In the genomic region with DNA sequence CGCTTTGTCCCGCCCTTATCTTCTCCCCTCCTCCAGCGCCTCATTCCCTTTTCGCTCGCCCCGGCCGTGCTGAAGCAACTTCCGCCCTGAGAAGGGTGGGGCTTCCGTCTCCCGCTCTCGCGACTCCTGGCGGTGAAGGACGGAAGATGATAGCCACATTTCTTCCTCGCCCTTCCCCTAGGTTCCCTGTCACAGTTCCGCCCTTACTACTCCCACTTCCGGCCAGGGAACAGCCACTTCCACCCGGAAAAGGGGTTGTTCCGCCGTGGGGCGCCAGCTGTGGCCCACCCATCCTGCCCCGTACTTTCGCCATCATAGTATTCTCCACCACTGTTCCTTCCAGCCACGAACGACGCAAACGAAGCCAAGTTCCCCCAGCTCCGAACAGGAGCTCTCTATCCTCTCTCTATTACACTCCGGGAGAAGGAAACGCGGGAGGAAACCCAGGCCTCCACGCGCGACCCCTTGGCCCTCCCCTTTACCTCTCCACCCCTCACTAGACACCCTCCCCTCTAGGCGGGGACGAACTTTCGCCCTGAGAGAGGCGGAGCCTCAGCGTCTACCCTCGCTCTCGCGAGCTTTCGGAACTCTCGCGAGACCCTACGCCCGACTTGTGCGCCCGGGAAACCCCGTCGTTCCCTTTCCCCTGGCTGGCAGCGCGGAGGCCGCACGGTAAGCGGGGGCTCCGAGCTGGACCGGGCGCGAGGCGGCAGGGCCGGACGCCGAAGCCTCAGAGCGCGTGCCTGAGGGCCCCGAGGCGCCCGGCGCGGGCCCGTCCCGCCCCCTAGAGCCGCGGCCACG, we compare ENCODE assay signal across 1 cellular context.
TF ChIP-seq lines count a peak whose summit lies in the region.

A gene (plus strand): TSS at position 638 of the 801 bp plus-strand sequence. CDS start 520 bp downstream, outside the sequence.

TF ChIP-seq in H1, 55 proteins besides CTCF, POLR2A, EP300 and RAD21:
- TF ChIP-seq POLR2AphosphoS5 (IDR thresholded peaks at IDR 0.05; ENCODE audit: low read depth, low read length), result peak; percentile 96
- TF ChIP-seq SAP30 (IDR thresholded peaks at IDR 0.05; ENCODE audit: insufficient read depth, insufficient replicate concordance, low read length), result peak; percentile 50
- no peak for TF ChIP-seq JUN (IDR thresholded peaks at IDR 0.05; ENCODE audit: low read depth, low read length)
- no peak for TF ChIP-seq NANOG (IDR thresholded peaks at IDR 0.05; ENCODE audit: insufficient read depth, low read depth, low read length, poor library complexity, severe bottlenecking)
- no peak for TF ChIP-seq MAFK (IDR thresholded peaks at IDR 0.05; ENCODE audit: low read depth, low read length)
- no peak for TF ChIP-seq CBX5 (IDR thresholded peaks at IDR 0.05; ENCODE audit: low read depth, low read length)
- TF ChIP-seq RXRA (IDR thresholded peaks at IDR 0.05; ENCODE audit: insufficient read depth, low read depth, low read length), result no peak
- TF ChIP-seq EGR1 (IDR thresholded peaks at IDR 0.05; ENCODE audit: borderline replicate concordance, low read depth, low read length), result peak; percentile 98
- TF ChIP-seq CHD2 (IDR thresholded peaks at IDR 0.05; ENCODE audit: low read length), result peak; percentile 100
- TF ChIP-seq BCL11A (IDR thresholded peaks at IDR 0.05; ENCODE audit: low read depth in 2 of 2, low read length in 2 of 2), result no peak
- TF ChIP-seq CBX8 (IDR thresholded peaks at IDR 0.05; ENCODE audit: borderline replicate concordance, low read depth, low read length), result no peak
- peak; percentile 99 for TF ChIP-seq TAF7 (optimal IDR thresholded peaks at IDR 0.05; ENCODE audit: borderline replicate concordance, low read depth, low read length)
- TF ChIP-seq SIN3A (conservative IDR thresholded peaks at IDR 0.05 in 1 of 2, IDR thresholded peaks at IDR 0.05 in 1 of 2; ENCODE audit: low read depth in 1 of 2, low read length in 2 of 2), result peak; percentile 70 to 71
- no peak for TF ChIP-seq SRF (IDR thresholded peaks at IDR 0.05; ENCODE audit: low read depth, low read length)
- TF ChIP-seq BRCA1 (IDR thresholded peaks at IDR 0.05; ENCODE audit: low read depth, low read length), result peak; percentile 99
- TF ChIP-seq, protein P1, sequence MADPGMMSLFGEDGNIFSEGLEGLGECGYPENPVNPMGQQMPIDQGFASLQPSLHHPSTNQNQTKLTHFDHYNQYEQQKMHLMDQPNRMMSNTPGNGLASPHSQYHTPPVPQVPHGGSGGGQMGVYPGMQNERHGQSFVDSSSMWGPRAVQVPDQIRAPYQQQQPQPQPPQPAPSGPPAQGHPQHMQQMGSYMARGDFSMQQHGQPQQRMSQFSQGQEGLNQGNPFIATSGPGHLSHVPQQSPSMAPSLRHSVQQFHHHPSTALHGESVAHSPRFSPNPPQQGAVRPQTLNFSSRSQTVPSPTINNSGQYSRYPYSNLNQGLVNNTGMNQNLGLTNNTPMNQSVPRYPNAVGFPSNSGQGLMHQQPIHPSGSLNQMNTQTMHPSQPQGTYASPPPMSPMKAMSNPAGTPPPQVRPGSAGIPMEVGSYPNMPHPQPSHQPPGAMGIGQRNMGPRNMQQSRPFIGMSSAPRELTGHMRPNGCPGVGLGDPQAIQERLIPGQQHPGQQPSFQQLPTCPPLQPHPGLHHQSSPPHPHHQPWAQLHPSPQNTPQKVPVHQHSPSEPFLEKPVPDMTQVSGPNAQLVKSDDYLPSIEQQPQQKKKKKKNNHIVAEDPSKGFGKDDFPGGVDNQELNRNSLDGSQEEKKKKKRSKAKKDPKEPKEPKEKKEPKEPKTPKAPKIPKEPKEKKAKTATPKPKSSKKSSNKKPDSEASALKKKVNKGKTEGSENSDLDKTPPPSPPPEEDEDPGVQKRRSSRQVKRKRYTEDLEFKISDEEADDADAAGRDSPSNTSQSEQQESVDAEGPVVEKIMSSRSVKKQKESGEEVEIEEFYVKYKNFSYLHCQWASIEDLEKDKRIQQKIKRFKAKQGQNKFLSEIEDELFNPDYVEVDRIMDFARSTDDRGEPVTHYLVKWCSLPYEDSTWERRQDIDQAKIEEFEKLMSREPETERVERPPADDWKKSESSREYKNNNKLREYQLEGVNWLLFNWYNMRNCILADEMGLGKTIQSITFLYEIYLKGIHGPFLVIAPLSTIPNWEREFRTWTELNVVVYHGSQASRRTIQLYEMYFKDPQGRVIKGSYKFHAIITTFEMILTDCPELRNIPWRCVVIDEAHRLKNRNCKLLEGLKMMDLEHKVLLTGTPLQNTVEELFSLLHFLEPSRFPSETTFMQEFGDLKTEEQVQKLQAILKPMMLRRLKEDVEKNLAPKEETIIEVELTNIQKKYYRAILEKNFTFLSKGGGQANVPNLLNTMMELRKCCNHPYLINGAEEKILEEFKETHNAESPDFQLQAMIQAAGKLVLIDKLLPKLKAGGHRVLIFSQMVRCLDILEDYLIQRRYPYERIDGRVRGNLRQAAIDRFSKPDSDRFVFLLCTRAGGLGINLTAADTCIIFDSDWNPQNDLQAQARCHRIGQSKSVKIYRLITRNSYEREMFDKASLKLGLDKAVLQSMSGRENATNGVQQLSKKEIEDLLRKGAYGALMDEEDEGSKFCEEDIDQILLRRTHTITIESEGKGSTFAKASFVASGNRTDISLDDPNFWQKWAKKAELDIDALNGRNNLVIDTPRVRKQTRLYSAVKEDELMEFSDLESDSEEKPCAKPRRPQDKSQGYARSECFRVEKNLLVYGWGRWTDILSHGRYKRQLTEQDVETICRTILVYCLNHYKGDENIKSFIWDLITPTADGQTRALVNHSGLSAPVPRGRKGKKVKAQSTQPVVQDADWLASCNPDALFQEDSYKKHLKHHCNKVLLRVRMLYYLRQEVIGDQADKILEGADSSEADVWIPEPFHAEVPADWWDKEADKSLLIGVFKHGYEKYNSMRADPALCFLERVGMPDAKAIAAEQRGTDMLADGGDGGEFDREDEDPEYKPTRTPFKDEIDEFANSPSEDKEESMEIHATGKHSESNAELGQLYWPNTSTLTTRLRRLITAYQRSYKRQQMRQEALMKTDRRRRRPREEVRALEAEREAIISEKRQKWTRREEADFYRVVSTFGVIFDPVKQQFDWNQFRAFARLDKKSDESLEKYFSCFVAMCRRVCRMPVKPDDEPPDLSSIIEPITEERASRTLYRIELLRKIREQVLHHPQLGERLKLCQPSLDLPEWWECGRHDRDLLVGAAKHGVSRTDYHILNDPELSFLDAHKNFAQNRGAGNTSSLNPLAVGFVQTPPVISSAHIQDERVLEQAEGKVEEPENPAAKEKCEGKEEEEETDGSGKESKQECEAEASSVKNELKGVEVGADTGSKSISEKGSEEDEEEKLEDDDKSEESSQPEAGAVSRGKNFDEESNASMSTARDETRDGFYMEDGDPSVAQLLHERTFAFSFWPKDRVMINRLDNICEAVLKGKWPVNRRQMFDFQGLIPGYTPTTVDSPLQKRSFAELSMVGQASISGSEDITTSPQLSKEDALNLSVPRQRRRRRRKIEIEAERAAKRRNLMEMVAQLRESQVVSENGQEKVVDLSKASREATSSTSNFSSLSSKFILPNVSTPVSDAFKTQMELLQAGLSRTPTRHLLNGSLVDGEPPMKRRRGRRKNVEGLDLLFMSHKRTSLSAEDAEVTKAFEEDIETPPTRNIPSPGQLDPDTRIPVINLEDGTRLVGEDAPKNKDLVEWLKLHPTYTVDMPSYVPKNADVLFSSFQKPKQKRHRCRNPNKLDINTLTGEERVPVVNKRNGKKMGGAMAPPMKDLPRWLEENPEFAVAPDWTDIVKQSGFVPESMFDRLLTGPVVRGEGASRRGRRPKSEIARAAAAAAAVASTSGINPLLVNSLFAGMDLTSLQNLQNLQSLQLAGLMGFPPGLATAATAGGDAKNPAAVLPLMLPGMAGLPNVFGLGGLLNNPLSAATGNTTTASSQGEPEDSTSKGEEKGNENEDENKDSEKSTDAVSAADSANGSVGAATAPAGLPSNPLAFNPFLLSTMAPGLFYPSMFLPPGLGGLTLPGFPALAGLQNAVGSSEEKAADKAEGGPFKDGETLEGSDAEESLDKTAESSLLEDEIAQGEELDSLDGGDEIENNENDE (IDR thresholded peaks at IDR 0.05; ENCODE audit: insufficient replicate concordance, low read length), result no peak
- no peak for TF ChIP-seq TCF12 (IDR thresholded peaks at IDR 0.05; ENCODE audit: low read depth, low read length)
- no peak for TF ChIP-seq ZNF274 (IDR thresholded peaks at IDR 0.05; ENCODE audit: borderline replicate concordance, extremely low read depth, low read length)
- peak; percentile 91 for TF ChIP-seq GTF2F1 (IDR thresholded peaks at IDR 0.05; ENCODE audit: borderline replicate concordance, low read depth, low read length)
- no peak for TF ChIP-seq CHD1 (IDR thresholded peaks at IDR 0.05; ENCODE audit: low read depth, low read length)
- TF ChIP-seq KDM5A (IDR thresholded peaks at IDR 0.05; ENCODE audit: low read length), result no peak; the same call in 1 of the 2 replicates
- no peak; the same call in 1 of the 2 replicates for TF ChIP-seq NRF1 (IDR thresholded peaks at IDR 0.05; ENCODE audit: low read depth, low read length)
- peak; percentile 88 for TF ChIP-seq ASH2L (IDR thresholded peaks at IDR 0.05; ENCODE audit: low read length)
- no peak for TF ChIP-seq JUND (IDR thresholded peaks at IDR 0.05; ENCODE audit: low read length)
- peak; percentile 86 to 94 for TF ChIP-seq HDAC2 (IDR thresholded peaks at IDR 0.05; ENCODE audit: borderline replicate concordance in 1 of 2, low read depth in 2 of 2, low read length in 2 of 2)
- no peak for TF ChIP-seq RFX5 (IDR thresholded peaks at IDR 0.05; ENCODE audit: borderline replicate concordance, low read depth, low read length)
- TF ChIP-seq FOSL1 (IDR thresholded peaks at IDR 0.05; ENCODE audit: insufficient read depth, low read depth, low read length), result no peak
- TF ChIP-seq, protein P2, sequence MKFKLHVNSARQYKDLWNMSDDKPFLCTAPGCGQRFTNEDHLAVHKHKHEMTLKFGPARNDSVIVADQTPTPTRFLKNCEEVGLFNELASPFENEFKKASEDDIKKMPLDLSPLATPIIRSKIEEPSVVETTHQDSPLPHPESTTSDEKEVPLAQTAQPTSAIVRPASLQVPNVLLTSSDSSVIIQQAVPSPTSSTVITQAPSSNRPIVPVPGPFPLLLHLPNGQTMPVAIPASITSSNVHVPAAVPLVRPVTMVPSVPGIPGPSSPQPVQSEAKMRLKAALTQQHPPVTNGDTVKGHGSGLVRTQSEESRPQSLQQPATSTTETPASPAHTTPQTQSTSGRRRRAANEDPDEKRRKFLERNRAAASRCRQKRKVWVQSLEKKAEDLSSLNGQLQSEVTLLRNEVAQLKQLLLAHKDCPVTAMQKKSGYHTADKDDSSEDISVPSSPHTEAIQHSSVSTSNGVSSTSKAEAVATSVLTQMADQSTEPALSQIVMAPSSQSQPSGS (IDR thresholded peaks at IDR 0.05; ENCODE audit: low read length), result peak; percentile 93; the same call in 1 of the 2 replicates
- TF ChIP-seq GABPA (IDR thresholded peaks at IDR 0.05; ENCODE audit: borderline replicate concordance, insufficient read depth, low read length), result peak; percentile 77; the same call in 1 of the 2 replicates
- TF ChIP-seq SP1 (IDR thresholded peaks at IDR 0.05; ENCODE audit: low read depth, low read length), result peak; percentile 96
- TF ChIP-seq SP4 (IDR thresholded peaks at IDR 0.05; ENCODE audit: low read length), result peak; percentile 89; the same call in 1 of the 2 replicates
- peak; percentile 97 for TF ChIP-seq TBP (IDR thresholded peaks at IDR 0.05; ENCODE audit: low read depth, low read length)
- peak; percentile 43 for TF ChIP-seq KDM1A (IDR thresholded peaks at IDR 0.05; ENCODE audit: borderline replicate concordance, low read length)
- peak; percentile 91 for TF ChIP-seq BACH1 (IDR thresholded peaks at IDR 0.05; ENCODE audit: low read length)
- no peak for TF ChIP-seq RBBP5 (IDR thresholded peaks at IDR 0.05; ENCODE audit: borderline replicate concordance, low read depth, low read length)
- TF ChIP-seq TEAD4 (IDR thresholded peaks at IDR 0.05; ENCODE audit: low read depth, low read length), result no peak
- peak; percentile 89 for TF ChIP-seq CREB1 (IDR thresholded peaks at IDR 0.05)
- TF ChIP-seq, protein P3, sequence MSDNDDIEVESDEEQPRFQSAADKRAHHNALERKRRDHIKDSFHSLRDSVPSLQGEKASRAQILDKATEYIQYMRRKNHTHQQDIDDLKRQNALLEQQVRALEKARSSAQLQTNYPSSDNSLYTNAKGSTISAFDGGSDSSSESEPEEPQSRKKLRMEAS (IDR thresholded peaks at IDR 0.05), result peak; percentile 49
- TF ChIP-seq KDM4A (IDR thresholded peaks at IDR 0.05; ENCODE audit: low read depth, low read length, severe bottlenecking), result peak; percentile 99
- TF ChIP-seq SP2 (IDR thresholded peaks at IDR 0.05; ENCODE audit: low read length), result no peak
- TF ChIP-seq CTBP2 (IDR thresholded peaks at IDR 0.05; ENCODE audit: borderline replicate concordance, insufficient read depth, insufficient read length, low read length), result peak; percentile 78
- no peak for TF ChIP-seq POU5F1 (IDR thresholded peaks at IDR 0.05; ENCODE audit: low read depth, low read length)
- TF ChIP-seq SIRT6 (IDR thresholded peaks at IDR 0.05; ENCODE audit: low read length), result peak; percentile 97
- TF ChIP-seq, protein P4, sequence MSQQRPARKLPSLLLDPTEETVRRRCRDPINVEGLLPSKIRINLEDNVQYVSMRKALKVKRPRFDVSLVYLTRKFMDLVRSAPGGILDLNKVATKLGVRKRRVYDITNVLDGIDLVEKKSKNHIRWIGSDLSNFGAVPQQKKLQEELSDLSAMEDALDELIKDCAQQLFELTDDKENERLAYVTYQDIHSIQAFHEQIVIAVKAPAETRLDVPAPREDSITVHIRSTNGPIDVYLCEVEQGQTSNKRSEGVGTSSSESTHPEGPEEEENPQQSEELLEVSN (IDR thresholded peaks at IDR 0.05), result no peak
- peak; percentile 100 for TF ChIP-seq TAF1 (IDR thresholded peaks at IDR 0.05; ENCODE audit: low read depth, low read length)
- peak; percentile 59 for TF ChIP-seq CEBPB (IDR thresholded peaks at IDR 0.05; ENCODE audit: low read depth, low read length)
- TF ChIP-seq, protein P5, sequence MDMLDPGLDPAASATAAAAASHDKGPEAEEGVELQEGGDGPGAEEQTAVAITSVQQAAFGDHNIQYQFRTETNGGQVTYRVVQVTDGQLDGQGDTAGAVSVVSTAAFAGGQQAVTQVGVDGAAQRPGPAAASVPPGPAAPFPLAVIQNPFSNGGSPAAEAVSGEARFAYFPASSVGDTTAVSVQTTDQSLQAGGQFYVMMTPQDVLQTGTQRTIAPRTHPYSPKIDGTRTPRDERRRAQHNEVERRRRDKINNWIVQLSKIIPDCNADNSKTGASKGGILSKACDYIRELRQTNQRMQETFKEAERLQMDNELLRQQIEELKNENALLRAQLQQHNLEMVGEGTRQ (IDR thresholded peaks at IDR 0.05; ENCODE audit: low read length), result no peak
- TF ChIP-seq, protein P6, sequence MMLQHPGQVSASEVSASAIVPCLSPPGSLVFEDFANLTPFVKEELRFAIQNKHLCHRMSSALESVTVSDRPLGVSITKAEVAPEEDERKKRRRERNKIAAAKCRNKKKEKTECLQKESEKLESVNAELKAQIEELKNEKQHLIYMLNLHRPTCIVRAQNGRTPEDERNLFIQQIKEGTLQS (IDR thresholded peaks at IDR 0.05; ENCODE audit: insufficient read depth, low read depth, low read length), result no peak
- TF ChIP-seq SIX5 (IDR thresholded peaks at IDR 0.05; ENCODE audit: low read depth, low read length), result no peak; the same call in 1 of the 2 replicates
- TF ChIP-seq PHF8 (conservative IDR thresholded peaks at IDR 0.05; ENCODE audit: low read depth, low read length), result peak; percentile 85
- TF ChIP-seq SUZ12 (IDR thresholded peaks at IDR 0.05; ENCODE audit: low read length), result peak; percentile 45; the same call in 1 of the 2 replicates
- TF ChIP-seq RNF2 (IDR thresholded peaks at IDR 0.05; ENCODE audit: borderline replicate concordance, low read depth, low read length, missing control alignments, poor library complexity, severe bottlenecking), result no peak
- no peak for TF ChIP-seq HDAC6 (IDR thresholded peaks at IDR 0.05; ENCODE audit: low read depth, low read length)
- TF ChIP-seq EZH2 (IDR thresholded peaks at IDR 0.05; ENCODE audit: low read depth, low read length, severe bottlenecking), result no peak
- 0 out of 2 replicates have a peak, but pooled peaks have one; percentile 1 for TF ChIP-seq YY1 (IDR thresholded peaks at IDR 0.05; ENCODE audit: low read depth, low read length)
